Comparison of ENCODE assay signal across 8 cellular contexts in the genomic region with DNA sequence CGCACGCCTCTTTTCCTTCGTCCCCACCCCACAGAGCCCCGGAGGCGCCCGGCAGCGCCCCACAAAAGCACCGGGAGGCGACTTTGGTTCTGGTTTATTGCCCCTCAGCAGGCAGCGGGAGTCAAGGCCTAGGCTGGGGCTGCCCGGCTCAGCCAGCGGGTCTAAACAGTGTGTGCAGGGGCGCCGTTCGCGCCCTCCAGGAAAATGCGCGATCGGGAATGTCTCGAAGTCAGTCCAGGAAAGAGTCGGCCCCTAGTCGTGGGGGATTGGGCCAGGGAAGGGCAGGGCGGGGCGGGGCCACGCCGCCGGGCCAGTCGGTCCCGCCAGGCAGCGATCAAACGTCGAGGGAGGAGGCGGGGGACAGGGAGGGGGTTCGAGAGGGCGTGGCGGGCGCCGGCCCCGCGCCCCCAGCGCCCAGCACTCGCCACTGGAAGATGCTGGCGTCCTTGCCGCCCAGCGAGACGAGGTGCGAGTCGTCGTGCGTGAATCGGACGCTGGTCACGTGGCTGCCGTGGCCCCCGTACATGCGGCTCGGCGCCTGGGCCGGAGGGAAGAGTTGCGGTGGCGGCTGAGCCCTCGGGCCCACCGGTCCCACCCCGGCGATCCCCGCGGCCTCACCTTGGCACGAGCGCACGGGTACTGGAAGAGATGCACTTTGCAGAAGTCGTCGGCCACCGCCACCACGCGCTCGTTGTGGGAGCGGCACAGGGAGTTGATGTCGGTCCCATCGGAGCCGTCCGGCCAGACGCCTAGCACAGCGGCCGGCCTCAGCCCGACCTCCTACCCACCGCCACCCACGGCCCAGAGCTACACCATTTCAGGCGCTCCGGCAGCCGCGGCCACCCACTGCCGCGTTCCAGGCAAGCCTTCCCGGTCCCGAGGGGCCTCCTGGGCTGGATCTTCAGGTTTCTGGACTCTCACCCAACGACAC. TPM values are rescaled to one million over a fixed set of nuclear protein-coding genes. Genes with fewer than 3 reads are reported as not detected.
DNase-seq lines count a peak whose midpoint lies in the region; ATAC-seq, FAIRE-seq and TF ChIP-seq lines count a peak whose summit lies in the region.

No MANE protein-coding gene starts in this region.

- no peaks in the 10 kb centered on the region for H3K27me3 ChIP-seq in OCI-LY3 (ENCODE audit: low read depth, low read length)
- no peaks in the 10 kb centered on the region for H3K27me3 ChIP-seq in bronchial epithelial cell (ENCODE audit: control insufficient read depth, insufficient read depth, low read length)
- peaks cover 26% of the 10 kb centered on the region for H3K27me3 ChIP-seq in iPS-20b (ENCODE audit: insufficient read depth, low read length)

- H3K79me2 ChIP-seq in OCI-LY3 (ENCODE audit: low read length), result peaks cover 42% of the 10 kb centered on the region

- TF ChIP-seq CTCF in OCI-LY3 (IDR thresholded peaks at IDR 0.05; ENCODE audit: low read depth, low read length), result no peak
- TF ChIP-seq CTCF in bronchial epithelial cell (IDR thresholded peaks at IDR 0.05; ENCODE audit: insufficient read depth, low read length, severe bottlenecking), result peak; percentile 30

- H3K36me3 ChIP-seq in OCI-LY3 (replicated peaks; ENCODE audit: low read depth, low read length) (peaks cover 40% of the 10 kb centered on the region), bronchial epithelial cell (ENCODE audit: control insufficient read depth, insufficient read depth, low read length) (peaks cover 10% of the 10 kb centered on the region), iPS-20b (ENCODE audit: insufficient read depth, low read depth, low read length) (peaks cover 25% of the 10 kb centered on the region)

- DNase-seq in C1 segment of cervical spinal cord (lab: John Stamatoyannopoulos, UW), result peak in 13 of 14 donors; percentile 58 to 91 (median 82)
- DNase-seq in HCEC 1CT, result peak; percentile 11
- no peak for DNase-seq in bronchial epithelial cell (ENCODE audit: low read depth)
- DNase-seq in sciatic nerve (ENCODE audit: low spot score), result peak; percentile 88

- FAIRE-seq in bronchial epithelial cell (lab: Jason Lieb, UNC), result no peak

- peaks cover 25% of the 10 kb centered on the region for H3K4me1 ChIP-seq in OCI-LY3 (ENCODE audit: low read length)
- H3K4me1 ChIP-seq in iPS-20b (ENCODE audit: insufficient read depth, low read length), result peaks cover 23% of the 10 kb centered on the region

- peak overlapping the region; percentile 53 for H3K4me2 ChIP-seq in OCI-LY3 (ENCODE audit: low read length)

- ATAC-seq in sciatic nerve, result peak; percentile 67
- ATAC-seq in GM21515 (IDR thresholded peaks at IDR 0.05; ENCODE audit: unreplicated experiment), result no peak
- ATAC-seq in GM18511 (IDR thresholded peaks at IDR 0.05; ENCODE audit: unreplicated experiment), result no peak

- intact Hi-C loops in sciatic nerve (cut with DNase I), result no loop called here

- H3K4me3 ChIP-seq in OCI-LY3 (ENCODE audit: low read length) (peak overlapping the region; percentile 30; the same call in 1 of the 2 replicates), bronchial epithelial cell (ENCODE audit: low read depth, low read length) (peak overlapping the region; percentile 91), iPS-20b (ENCODE audit: low read length) (peak overlapping the region; percentile 96)

- H3K9ac ChIP-seq in OCI-LY3 (ENCODE audit: low read length) (no peak overlapping the region), iPS-20b (ENCODE audit: low read depth, low read length) (peak overlapping the region; percentile 87)

- H3K27ac ChIP-seq in OCI-LY3 (ENCODE audit: low read length) (no peak overlapping the region), iPS-20b (ENCODE audit: low read length) (no peak overlapping the region)

- H3K9me3 ChIP-seq in OCI-LY3 (ENCODE audit: insufficient read depth, low read length) (no peaks in the 10 kb centered on the region), iPS-20b (ENCODE audit: insufficient read depth, low read depth, low read length) (no peaks in the 10 kb centered on the region)

- H2AFZ ChIP-seq in OCI-LY3 (ENCODE audit: low read depth, low read length), result no peak overlapping the region

- H4K20me1 ChIP-seq in OCI-LY3 (ENCODE audit: insufficient read depth, low read length), result no peaks in the 10 kb centered on the region

RNA-seq across cellular contexts. Expression of a gene that starts 0.7 kb away (rescaled TPM):
- total RNA-seq in bronchial epithelial cell (150 and 162 TPM in 2 replicates), sciatic nerve (86.6 TPM)

RNA-seq across cellular contexts. Expression of a gene that starts 10.2 kb away (rescaled TPM):
- 10.0 and 11.1 TPM in 2 replicates for total RNA-seq in bronchial epithelial cell
- total RNA-seq in sciatic nerve, result 113 TPM

RNA-seq across cellular contexts. Expression of a gene that starts 10.7 kb away (rescaled TPM):
- 2.6 and 2.8 TPM in 2 replicates for total RNA-seq in bronchial epithelial cell
- 15.2 TPM for total RNA-seq in sciatic nerve

RNA-seq across cellular contexts. Expression of a gene that starts 11.1 kb away (rescaled TPM):
- 7.0 and 9.5 TPM in 2 replicates for total RNA-seq in bronchial epithelial cell
- 20.7 TPM for total RNA-seq in sciatic nerve

RNA-seq across cellular contexts. Expression of a gene that starts 19.4 kb away (rescaled TPM):
- total RNA-seq in bronchial epithelial cell (24.2 and 26.2 TPM in 2 replicates), sciatic nerve (38.7 TPM)

Comparison
In these comparisons a context has a peak if more than half of its experiments do, and no peak if none do; other contexts are left out.
1. H3K4me3 ChIP-seq: peak in every context shown above with its lines; median percentile 96 in iPS-20b; 91 in bronchial epithelial cell; 30 in OCI-LY3.